Comparison of ENCODE assay signal across 9 cellular contexts in genomic region chr16:700684-701584, GRCh38.
DNase-seq lines count a peak whose midpoint lies in the region; ATAC-seq and TF ChIP-seq lines count a peak whose summit lies in the region.
"Had no signal": no experiment of that assay in that cellular context is flagged by ENCODE, and none has a peak within 500 bp of the region (broad histone marks: within the 10 kb centered on the region; RNA-seq: fewer than 3 reads in every experiment).

No MANE protein-coding gene starts in this region.

- peaks cover 24% of the 10 kb centered on the region for H3K4me1 ChIP-seq in neuron (ENCODE audit: insufficient read depth, low read length)

- TF ChIP-seq CTCF in GM13977 (IDR thresholded peaks at IDR 0.05; ENCODE audit: extremely low read depth, insufficient read depth, missing control alignments) = no peak

- H3K9me3 ChIP-seq in neuron (ENCODE audit: low read length) = no peaks in the 10 kb centered on the region

- peak; percentile 67 for DNase-seq in GM13977 (ENCODE audit: low spot score)
- peak; percentile 61 for DNase-seq in T-helper 9 cell
- peak; percentile 86 for DNase-seq in ecto neural progenitor cell (ENCODE audit: low spot score)
- DNase-seq in putamen (ENCODE audit: low spot score) = no peak
- no peak for DNase-seq in DMS 273 treated with DMSO at 0.1 percent for 48 hours (lab: John Stamatoyannopoulos, UW)
- DNase-seq in NCI-H187 treated with DMSO at 0.1 percent for 48 hours (lab: John Stamatoyannopoulos, UW) = no peak
- DNase-seq: KG1 had no signal

- no peak for ATAC-seq in HG02973 (IDR thresholded peaks at IDR 0.05; ENCODE audit: unreplicated experiment)

- peaks cover 3% of the 10 kb centered on the region for H3K36me3 ChIP-seq in neuron (ENCODE audit: insufficient read depth, low read length)

- in situ Hi-C loops in GM13977 (cut with MboI; ENCODE audit: low pct_unique_long_range_greater_than_20kb, low sequenced_read_pairs, unreplicated experiment) = no loop called here

- no peak overlapping the region for H2AFZ ChIP-seq in neuron (ENCODE audit: low read depth, low read length)

- no peaks in the 10 kb centered on the region for H3K27me3 ChIP-seq in neuron (ENCODE audit: insufficient read depth, low read length)

- H3K4me3 ChIP-seq in neuron (ENCODE audit: low read length) = peak overlapping the region; percentile 4

Comparison
In these comparisons a context has a peak if more than half of its experiments do, and no peak if none do; other contexts are left out.
1. DNase-seq: peak in GM13977 (single experiment), T-helper 9 cell (single experiment) and ecto neural progenitor cell (single experiment); none in putamen (single experiment), DMS 273 treated with DMSO at 0.1 percent for 48 hours (single experiment) and NCI-H187 treated with DMSO at 0.1 percent for 48 hours (single experiment).